In the genomic region with DNA sequence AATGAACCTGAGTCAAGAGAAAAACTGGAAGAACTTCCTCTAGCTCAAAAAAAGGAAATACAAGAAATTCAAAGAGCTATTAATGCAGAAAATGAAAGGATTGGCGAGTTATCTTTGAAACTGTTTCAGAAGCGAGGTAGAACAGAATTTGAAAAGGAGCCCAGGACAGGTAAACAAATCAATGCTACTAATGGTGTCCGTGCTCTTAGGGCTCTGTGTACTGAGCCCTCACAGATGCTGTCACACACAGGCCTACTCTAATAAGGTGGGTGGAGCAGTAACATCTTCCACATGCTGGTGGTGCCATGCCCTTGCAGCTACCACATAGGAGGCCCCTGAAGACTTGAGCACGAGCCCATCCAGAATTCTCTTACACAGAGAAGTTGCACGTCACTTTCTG, we compare ENCODE assay signal across 28 cellular contexts. TPM values are rescaled to one million over a fixed set of nuclear protein-coding genes. Genes with fewer than 3 reads are reported as not detected.
DNase-seq lines count a peak whose midpoint lies in the region; ATAC-seq, FAIRE-seq and TF ChIP-seq lines count a peak whose summit lies in the region.
"Had no signal": no experiment of that assay in that cellular context is flagged by ENCODE, and none has a peak within 500 bp of the region (broad histone marks: within the 10 kb centered on the region; RNA-seq: fewer than 3 reads in every experiment).

No MANE protein-coding gene starts in this region.

- no peak for DNase-seq in activated T-cell treated with anti-CD3 and anti-CD28 coated beads, Interleukin-2, amount 50 U/mL, for 72 hours
- DNase-seq in activated T-cell treated with anti-CD3 and anti-CD28 coated beads, Interleukin-2, amount 50 U/mL, for 48 hours: no peak
- DNase-seq in PC-3 (no peak), glutamatergic neuron (no peak), left lobe of liver (ENCODE audit: low spot score) (no peak), lower leg skin (ENCODE audit: low spot score in 2 of 2) (no peak), RCC 7860 (ENCODE audit: low spot score) (no peak), AML-193 (lab: John Stamatoyannopoulos, UW) (no peak)
- DNase-seq: BE2C; C1 segment of cervical spinal cord; CD4-positive, alpha-beta memory T cell; CD4-positive, CD25-positive, alpha-beta regulatory T cell; CD8-positive, alpha-beta memory T cell; COR-L47; DMS 273 treated with DMSO at 0.1 percent for 48 hours; DMS153; DMS53; DMS79; DND-41; EL; GDM1 had no signal

- H3K4me2 ChIP-seq in PC-3 (ENCODE audit: low read length): no peak overlapping the region
- H3K4me2 ChIP-seq: A549, BLaER1 had no signal

- peak overlapping the region; percentile 26 for H3K27ac Mint-ChIP-seq in activated T-cell treated with anti-CD3 and anti-CD28 coated beads, Interleukin-2, amount 50 U/mL, for 72 hours
- peak overlapping the region; percentile 4 for H3K27ac Mint-ChIP-seq in glutamatergic neuron (ENCODE audit: unreplicated experiment)
- H3K27ac Mint-ChIP-seq: CD4-positive, alpha-beta memory T cell had no signal

- H3K36me3 ChIP-seq in PC-3 (ENCODE audit: low read depth, low read length): peaks cover 10% of the 10 kb centered on the region; the same call in 1 of the 2 replicates
- H3K36me3 ChIP-seq: BE2C had no signal

- H3K4me1 Mint-ChIP-seq in activated T-cell treated with anti-CD3 and anti-CD28 coated beads, Interleukin-2, amount 50 U/mL, for 72 hours (ENCODE audit: low read depth): peaks cover 10% of the 10 kb centered on the region
- peaks cover 5% of the 10 kb centered on the region for H3K4me1 Mint-ChIP-seq in glutamatergic neuron (ENCODE audit: low read depth, unreplicated experiment)

- no peaks in the 10 kb centered on the region for H3K9me3 ChIP-seq in PC-3 (ENCODE audit: low read length)
- H3K9me3 ChIP-seq: A549, BE2C, BLaER1 had no signal

- POLR2A ChIA-PET in PC-3 (lab: Charles Lee; ENCODE audit: unreplicated experiment): no interaction called here

- H3F3A ChIP-seq in PC-3 (ENCODE audit: low read length, unreplicated experiment): no peaks in the 10 kb centered on the region

- H3K4me3 ChIP-seq in PC-3 (ENCODE audit: low read length): no peak overlapping the region
- H3K4me3 ChIP-seq in lower leg skin (ENCODE audit: low read depth, poor library complexity, severe bottlenecking): no peak overlapping the region
- H3K4me3 ChIP-seq: A549, BLaER1, GM12878 had no signal

- H3K9me2 ChIP-seq in PC-3 (replicated peaks; ENCODE audit: low read length): no peaks in the 10 kb centered on the region

- FAIRE-seq in RCC 7860 (lab: Jason Lieb, UNC): no peak
- FAIRE-seq: A549, GM12878, GM12892, GM18507 had no signal

- no peaks in the 10 kb centered on the region for H4K20me1 ChIP-seq in PC-3 (ENCODE audit: low read length)
- H4K20me1 ChIP-seq: BLaER1 had no signal

- H3K4me3 Mint-ChIP-seq in activated T-cell treated with anti-CD3 and anti-CD28 coated beads, Interleukin-2, amount 50 U/mL, for 72 hours: no peak overlapping the region
- no peak overlapping the region for H3K4me3 Mint-ChIP-seq in glutamatergic neuron (ENCODE audit: unreplicated experiment)
- H3K4me3 Mint-ChIP-seq: CD14-positive monocyte; CD4-positive, alpha-beta memory T cell; CD4-positive, CD25-positive, alpha-beta regulatory T cell; CD8-positive, alpha-beta memory T cell had no signal

- ATAC-seq in activated T-cell treated with anti-CD3 and anti-CD28 coated beads, Interleukin-2, amount 50 U/mL, for 72 hours (replicated peaks in 1 of 2): no peak
- ATAC-seq in PC-3 (no peak), left lobe of liver (peak; percentile 73)
- ATAC-seq: A549, GM12878 had no signal

- no peaks in the 10 kb centered on the region for H3K27me3 Mint-ChIP-seq in activated T-cell treated with anti-CD3 and anti-CD28 coated beads, Interleukin-2, amount 50 U/mL, for 72 hours (ENCODE audit: low read depth)
- H3K27me3 Mint-ChIP-seq in glutamatergic neuron (ENCODE audit: unreplicated experiment): no peaks in the 10 kb centered on the region
- H3K27me3 Mint-ChIP-seq: CD4-positive, alpha-beta memory T cell; CD4-positive, CD25-positive, alpha-beta regulatory T cell; CD8-positive, alpha-beta memory T cell had no signal

- WGBS in lower leg skin, 2 donors: 91 to 95% methylated on average over 5 of the region's 5 CpGs

- H3K9ac ChIP-seq in PC-3 (ENCODE audit: low read length): no peak overlapping the region
- H3K9ac ChIP-seq: BLaER1 had no signal

- no peaks in the 10 kb centered on the region for H3K9me3 Mint-ChIP-seq in activated T-cell treated with anti-CD3 and anti-CD28 coated beads, Interleukin-2, amount 50 U/mL, for 72 hours
- H3K9me3 Mint-ChIP-seq in glutamatergic neuron (ENCODE audit: unreplicated experiment): no peaks in the 10 kb centered on the region
- H3K9me3 Mint-ChIP-seq: CD4-positive, alpha-beta memory T cell; CD4-positive, CD25-positive, alpha-beta regulatory T cell; CD8-positive, alpha-beta memory T cell had no signal

- H3K27me3 ChIP-seq in PC-3 (ENCODE audit: low read length): no peaks in the 10 kb centered on the region
- H3K27me3 ChIP-seq: BE2C, BLaER1 had no signal

- H3K79me2 ChIP-seq in PC-3 (ENCODE audit: low read length): no peaks in the 10 kb centered on the region

- peaks cover 5 to 9% of the 10 kb centered on the region in 2 donors for H3K36me3 Mint-ChIP-seq in activated T-cell treated with anti-CD3 and anti-CD28 coated beads, Interleukin-2, amount 50 U/mL, for 72 hours (ENCODE audit: insufficient read depth in 2 of 2)
- no peaks in the 10 kb centered on the region for H3K36me3 Mint-ChIP-seq in glutamatergic neuron (ENCODE audit: unreplicated experiment)

- no peak overlapping the region for H2AFZ ChIP-seq in PC-3 (ENCODE audit: low read length)

- TF ChIP-seq CTCF in PC-3 (conservative IDR thresholded peaks at IDR 0.05; ENCODE audit: low read depth, low read length) (no peak), glutamatergic neuron (IDR thresholded peaks at IDR 0.05; ENCODE audit: partially characterized antibody, unreplicated experiment) (no peak), lower leg skin (IDR thresholded peaks at IDR 0.05) (no peak)

- CTCF ChIA-PET in PC-3 (lab: Charles Lee): no interaction called here

- TSS peak; percentile 13 for BruUV-seq in PC-3 (replicated peaks; lab: Mats Ljungman, UMichigan)

- H3K4me1 ChIP-seq in PC-3 (ENCODE audit: insufficient read depth, low read length): no peaks in the 10 kb centered on the region
- H3K4me1 ChIP-seq: A549, BE2C had no signal

- TF ChIP-seq POLR2A in lower leg skin (IDR thresholded peaks at IDR 0.05): no peak

- H3K27ac ChIP-seq in PC-3 (ENCODE audit: low read length): no peak overlapping the region
- H3K27ac ChIP-seq: 22Rv1, A549, BLaER1 had no signal

- intact Hi-C loops in PC-3 (cut with micrococcal nuclease): no loop called here
- intact Hi-C loops in lower leg skin (cut with DNase I; ENCODE audit: low total_unique reads): no loop called here

RNA-seq across cellular contexts. Expression of gene DYNC2I1, which starts 46.1 kb away (rescaled TPM):
- 10 to 100 TPM; 14.2 to 14.9 TPM for total RNA-seq in activated T-cell treated with anti-CD3 and anti-CD28 coated beads, Interleukin-2, amount 50 U/mL, for 72 hours
- 12.2 and 18.8 TPM in 2 replicates for total RNA-seq in PC-3 (2014; rRNA removed)
- 21.6 TPM for total RNA-seq in glutamatergic neuron (ENCODE audit: unreplicated experiment)
- total RNA-seq in left lobe of liver: 6.7 TPM
- 10 to 100 TPM; 10.5 to 16.9 (median 13.0) TPM for total RNA-seq in lower leg skin
